Comparison of ENCODE assay signal across 8 cellular contexts in genomic region chr5:146048994-146049703, GRCh38. TPM values are rescaled to one million over a fixed set of nuclear protein-coding genes. Genes with fewer than 3 reads are reported as not detected.
DNase-seq lines count a peak whose midpoint lies in the region; ATAC-seq and TF ChIP-seq lines count a peak whose summit lies in the region.

No MANE protein-coding gene starts in this region.

- peak; percentile 90 for ATAC-seq in GM23338
- no peak for ATAC-seq in activated CD8-positive, alpha-beta memory T cell treated with anti-CD3 and anti-CD28 coated beads, Interleukin-2, amount 10 ng/mL, durations not matched to agents 7 days and 5 days
- ATAC-seq in GM18868 (IDR thresholded peaks at IDR 0.05; ENCODE audit: unreplicated experiment) = no peak

- 73 to 78% (median 77%) methylated on average over 15 of the region's 15 CpGs for WGBS in spleen, 5 donors

- H3K27ac ChIP-seq in GM23338 (ENCODE audit: low read depth) (no peak overlapping the region), spleen (no peak overlapping the region)

- intact Hi-C loops in spleen (cut with DNase I; ENCODE audit: low total_unique reads) = no loop called here

- TF ChIP-seq CTCF in GM23338 (conservative IDR thresholded peaks at IDR 0.05; ENCODE audit: low read depth in 2 of 2) (peak; percentile 88 to 95), spleen (IDR thresholded peaks at IDR 0.05 in 8 of 11, conservative IDR thresholded peaks at IDR 0.05 in 3 of 11) (peak in 6 of 11 experiments; percentile 17 to 44 (median 40))

- H3K36me3 ChIP-seq in GM23338 (ENCODE audit: insufficient read depth) (no peaks in the 10 kb centered on the region), spleen (no peaks in the 10 kb centered on the region)

- peak overlapping the region; percentile 85; the same call in 1 of the 2 replicates for H2AFZ ChIP-seq in GM23338

- H3K4me1 ChIP-seq in GM23338 (ENCODE audit: insufficient read depth) (no peaks in the 10 kb centered on the region), spleen (no peaks in the 10 kb centered on the region)

- peaks cover 2% of the 10 kb centered on the region for H3K27me3 Mint-ChIP-seq in GM23338 (ENCODE audit: insufficient read depth, low read depth, poor library complexity)
- peaks cover 16% of the 10 kb centered on the region for H3K27me3 Mint-ChIP-seq in activated CD8-positive, alpha-beta memory T cell treated with anti-CD3 and anti-CD28 coated beads, Interleukin-2, amount 10 ng/mL, durations not matched to agents 7 days and 5 days

- no peaks in the 10 kb centered on the region for H3K79me2 ChIP-seq in GM23338 (replicated peaks; ENCODE audit: insufficient read depth)

- H3K9me2 ChIP-seq in GM23338 (ENCODE audit: insufficient read depth) = no peaks in the 10 kb centered on the region

- H3F3A ChIP-seq in GM23338 (replicated peaks; ENCODE audit: low read depth) = no peaks in the 10 kb centered on the region

- DNase-seq in COLO668 (lab: John Stamatoyannopoulos, UW; ENCODE audit: unreplicated experiment) (peak; percentile 38), GM23338 (ENCODE audit: low spot score) (peak; percentile 86), NCI-H2227 (lab: John Stamatoyannopoulos, UW; ENCODE audit: unreplicated experiment) (peak; percentile 62), amniotic stem cell (lab: John Stamatoyannopoulos, UW) (peak; percentile 73), hepatic stellate cell (ENCODE audit: low spot score) (peak; percentile 76), spleen (no peak)
- DNase-seq in activated CD8-positive, alpha-beta memory T cell treated with anti-CD3 and anti-CD28 coated beads, Interleukin-2, amount 10 ng/mL, durations not matched to agents 7 days and 5 days = no peak

- H3K9me3 Mint-ChIP-seq in GM23338 = no peaks in the 10 kb centered on the region
- no peaks in the 10 kb centered on the region for H3K9me3 Mint-ChIP-seq in activated CD8-positive, alpha-beta memory T cell treated with anti-CD3 and anti-CD28 coated beads, Interleukin-2, amount 10 ng/mL, durations not matched to agents 7 days and 5 days (ENCODE audit: low read depth)

- H3K36me3 Mint-ChIP-seq in GM23338 (ENCODE audit: low read depth) = no peaks in the 10 kb centered on the region
- H3K36me3 Mint-ChIP-seq in activated CD8-positive, alpha-beta memory T cell treated with anti-CD3 and anti-CD28 coated beads, Interleukin-2, amount 10 ng/mL, durations not matched to agents 7 days and 5 days = no peaks in the 10 kb centered on the region

- H4K20me1 ChIP-seq in GM23338 (replicated peaks; ENCODE audit: insufficient read depth) = no peaks in the 10 kb centered on the region

- H3K4me3 ChIP-seq in GM23338 (no peak overlapping the region), spleen (no peak overlapping the region)

- H3K27ac Mint-ChIP-seq in GM23338 = peak overlapping the region; percentile 33; the same call in 1 of the 2 replicates
- no peak overlapping the region for H3K27ac Mint-ChIP-seq in activated CD8-positive, alpha-beta memory T cell treated with anti-CD3 and anti-CD28 coated beads, Interleukin-2, amount 10 ng/mL, durations not matched to agents 7 days and 5 days

- no peak overlapping the region for H3K4me3 Mint-ChIP-seq in GM23338
- H3K4me3 Mint-ChIP-seq in activated CD8-positive, alpha-beta memory T cell treated with anti-CD3 and anti-CD28 coated beads, Interleukin-2, amount 10 ng/mL, durations not matched to agents 7 days and 5 days = no peak overlapping the region

- no peaks in the 10 kb centered on the region for H3K9me3 ChIP-seq in spleen

- TF ChIP-seq POLR2A in spleen (IDR thresholded peaks at IDR 0.05) = no peak

- H3K27me3 ChIP-seq in GM23338 (ENCODE audit: insufficient read depth) (no peaks in the 10 kb centered on the region), spleen (replicated peaks in 1 of 7) (no peaks in the 10 kb centered on the region)

- peaks cover 6% of the 10 kb centered on the region; the same call in 2 of the 3 replicates for H3K4me1 Mint-ChIP-seq in GM23338
- H3K4me1 Mint-ChIP-seq in activated CD8-positive, alpha-beta memory T cell treated with anti-CD3 and anti-CD28 coated beads, Interleukin-2, amount 10 ng/mL, durations not matched to agents 7 days and 5 days = no peaks in the 10 kb centered on the region

- CTCF ChIA-PET in activated CD8-positive, alpha-beta memory T cell treated with anti-CD3 and anti-CD28 coated beads, Interleukin-2, amount 10 ng/mL, durations not matched to agents 7 days and 5 days (lab: Charles Lee) = no interaction called here

- no peak overlapping the region for H3K4me2 ChIP-seq in GM23338

TF ChIP-seq in GM23338, 12 proteins besides CTCF, POLR2A, EP300 and RAD21:
- TF ChIP-seq NANOG (IDR thresholded peaks at IDR 0.05; ENCODE audit: borderline replicate concordance) = no peak
- TF ChIP-seq CREB1 (CRISPR knock-in tag; IDR thresholded peaks at IDR 0.05; ENCODE audit: low read depth) = no peak

RNA-seq across cellular contexts. Expression of gene PLAC8L1, which starts 56.2 kb away (rescaled TPM):
- total RNA-seq in GM23338 (2014; rRNA removed; shearing (Covaris generic)) = not detected in 2 replicates
- 0.63 and 2.0 TPM in 2 replicates for polyA plus RNA-seq in GM23338 (2016; fragmentation: Nextera tagmentation; extraction: Ambion mirVana)
- total RNA-seq in spleen = 1 to 10 TPM in 1 of 7 donors, not detected in 6; 1.0 TPM
- polyA plus RNA-seq in spleen = 1 to 10 TPM in 1 of 3 donors, under 1 TPM in 2; 0.29 to 1.3 (median 0.41) TPM
- under 1 TPM; 0.50 to 0.87 TPM for total RNA-seq in activated CD8-positive, alpha-beta memory T cell treated with anti-CD3 and anti-CD28 coated beads, Interleukin-2, amount 10 ng/mL, durations not matched to agents 7 days and 5 days

Comparison
In these comparisons a context has a peak if more than half of its experiments do, and no peak if none do; other contexts are left out.
1. DNase-seq: peak in COLO668 (single experiment), GM23338 (single experiment), NCI-H2227 (single experiment), amniotic stem cell (single experiment) and hepatic stellate cell (single experiment); none in spleen (single experiment) and activated CD8-positive, alpha-beta memory T cell treated with anti-CD3 and anti-CD28 coated beads, Interleukin-2, amount 10 ng/mL, durations not matched to agents 7 days and 5 days (single experiment).